ENCODE assay signal across 10 cellular contexts in the genomic region with DNA sequence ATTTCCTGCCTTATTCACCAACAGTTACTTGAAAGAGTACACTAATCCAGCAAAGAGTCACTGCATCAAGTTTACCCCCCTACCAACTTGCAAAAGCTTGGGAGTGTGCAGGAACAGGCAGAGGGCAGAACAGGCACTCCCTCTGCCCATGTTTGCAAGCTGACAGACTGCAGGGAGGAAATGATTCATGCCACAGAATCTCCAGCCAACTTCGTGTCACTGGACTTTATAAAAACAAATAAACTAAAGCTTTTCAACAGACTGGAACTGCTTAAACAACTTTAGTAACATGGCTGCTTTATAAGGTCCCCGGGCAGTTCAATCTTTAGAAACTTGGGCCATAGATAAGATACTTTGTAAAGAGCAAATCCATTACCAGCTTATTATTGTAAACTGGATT.
A peak's percentile ranks its signal among the peaks of the same experiment; 100 is the strongest.
DNase-seq lines count a peak whose midpoint lies in the region; ATAC-seq and FAIRE-seq lines count a peak whose summit lies in the region.
"Had no signal": no experiment of that assay in that cellular context is flagged by ENCODE, and none has a peak within 500 bp of the region (broad histone marks: within the 10 kb centered on the region; RNA-seq: fewer than 3 reads in every experiment).

No MANE protein-coding gene starts in this region.

- peak; percentile 93 for ATAC-seq in left colon
- ATAC-seq in T-helper 17 cell, result no peak
- ATAC-seq in GM18511 (IDR thresholded peaks at IDR 0.05; ENCODE audit: unreplicated experiment), result no peak
- ATAC-seq in GM18907 (IDR thresholded peaks at IDR 0.05; ENCODE audit: unreplicated experiment), result no peak

- intact Hi-C loops in left colon (cut with DNase I, micrococcal nuclease), result loop anchor here in 1 of 2 donors (10.0 kb wide), 1 partner anchor 130 kb away; a partner anchor contains a TSS

- H3K27ac Mint-ChIP-seq in T-helper 17 cell, result no peak overlapping the region

- H3K27me3 Mint-ChIP-seq in T-helper 17 cell, result no peaks in the 10 kb centered on the region
- H3K27me3 Mint-ChIP-seq: central memory CD8-positive, alpha-beta T cell had no signal

- H3K4me1 Mint-ChIP-seq in T-helper 17 cell, result no peaks in the 10 kb centered on the region
- H3K4me1 Mint-ChIP-seq: central memory CD8-positive, alpha-beta T cell had no signal

- H3K36me3 Mint-ChIP-seq in T-helper 17 cell (ENCODE audit: low read depth), result no peaks in the 10 kb centered on the region

- peak; percentile 21 for DNase-seq in NCI-H510A treated with DMSO at 0.1 percent for 48 hours (lab: John Stamatoyannopoulos, UW)
- DNase-seq in NCI-H510A (lab: John Stamatoyannopoulos, UW), result no peak
- peak; percentile 80 for DNase-seq in brain pericyte (ENCODE audit: low read depth, low spot score)
- peak; percentile 46 to 78 for DNase-seq in left colon
- DNase-seq in urothelium cell line (ENCODE audit: low spot score), result peak; percentile 77
- DNase-seq in T-helper 17 cell, result no peak
- DNase-seq: AML-193 had no signal

- no peak for FAIRE-seq in urothelium cell line (lab: Jason Lieb, UNC)

- H3K4me3 Mint-ChIP-seq in T-helper 17 cell, result no peak overlapping the region
- H3K4me3 Mint-ChIP-seq: central memory CD8-positive, alpha-beta T cell had no signal

- no peaks in the 10 kb centered on the region for H3K9me3 ChIP-seq in T-helper 17 cell (ENCODE audit: control insufficient read depth, low read length, poor library complexity, severe bottlenecking)

Comparison
In these comparisons a context has a peak if more than half of its experiments do, and no peak if none do; other contexts are left out.
1. DNase-seq: peak in NCI-H510A treated with DMSO at 0.1 percent for 48 hours (single experiment), brain pericyte (single experiment), left colon (2 of 2) and urothelium cell line (single experiment); none in NCI-H510A (single experiment) and T-helper 17 cell (0 of 3).